Comparison of ENCODE assay signal across 15 cellular contexts in the genomic region with DNA sequence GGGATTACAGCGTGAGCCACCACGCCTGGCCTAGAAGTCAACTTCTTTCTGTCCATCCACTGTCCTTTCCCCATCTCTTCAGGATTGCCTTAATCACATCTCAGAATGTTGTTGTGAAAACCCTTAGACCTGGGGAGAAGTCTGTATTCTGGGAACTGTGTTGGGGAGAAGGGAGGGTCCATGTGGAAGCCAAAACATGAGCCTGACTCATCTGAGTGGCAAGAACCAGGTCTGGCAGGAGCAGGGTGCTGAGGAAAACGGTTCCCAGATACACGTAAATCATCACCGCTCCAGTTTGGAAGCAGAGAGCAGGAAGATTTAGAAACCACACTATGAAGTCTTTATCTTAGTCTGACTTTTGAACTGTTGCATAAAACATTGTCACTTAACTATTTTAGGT.
DNase-seq lines count a peak whose midpoint lies in the region; ATAC-seq and TF ChIP-seq lines count a peak whose summit lies in the region.
"Had no signal": no experiment of that assay in that cellular context is flagged by ENCODE, and none has a peak within 500 bp of the region (broad histone marks: within the 10 kb centered on the region; RNA-seq: fewer than 3 reads in every experiment).

No MANE protein-coding gene starts in this region.

- 31 to 42% (median 40%) methylated on average over 5 of the region's 5 CpGs for WGBS in ovary, 3 donors

- peaks cover 7% of the 10 kb centered on the region for H3K4me1 ChIP-seq in ovary (ENCODE audit: insufficient read depth)

- H3K4me3 ChIP-seq in AG09309 (ENCODE audit: control insufficient read depth, low read depth, low read length) (no peak overlapping the region), fibroblast of pulmonary artery (replicated peaks; ENCODE audit: low read depth, low read length) (no peak overlapping the region), ovary (no peak overlapping the region)
- H3K4me3 ChIP-seq: cardiac muscle cell, tibial nerve had no signal

- H3K36me3 Mint-ChIP-seq in endothelial cell (ENCODE audit: low read depth, unreplicated experiment) = peaks cover 22% of the 10 kb centered on the region
- H3K36me3 Mint-ChIP-seq in activated T-helper 17 cell treated with anti-CD3 and anti-CD28 coated beads, Interleukin-2, amount 50 U/mL, for 72 hours (ENCODE audit: low read depth) = peaks cover 58% of the 10 kb centered on the region

- H3K27me3 ChIP-seq in ovary = no peaks in the 10 kb centered on the region
- H3K27me3 ChIP-seq: cardiac muscle cell, tibial nerve had no signal

- no peaks in the 10 kb centered on the region for H3K9me3 ChIP-seq in ovary
- H3K9me3 ChIP-seq: tibial nerve had no signal

- no peak for TF ChIP-seq POLR2A in ovary (IDR thresholded peaks at IDR 0.05)

- H3K36me3 ChIP-seq in ovary = no peaks in the 10 kb centered on the region
- H3K36me3 ChIP-seq: cardiac muscle cell had no signal

- peak; percentile 31 for TF ChIP-seq EP300 in ovary (IDR thresholded peaks at IDR 0.05)

- ATAC-seq in activated T-helper 17 cell treated with anti-CD3 and anti-CD28 coated beads, Interleukin-2, amount 50 U/mL, for 72 hours (replicated peaks) = no peak

- DNase-seq in AG09309 (ENCODE audit: low read depth) = peak; percentile 58
- peak; percentile 36 for DNase-seq in M059J (ENCODE audit: low read depth)
- peak; percentile 77 for DNase-seq in fibroblast of pulmonary artery (ENCODE audit: low read depth)
- peak; percentile 23 to 65 (median 38) for DNase-seq in ovary
- no peak for DNase-seq in COLO829 (ENCODE audit: low spot score)
- no peak for DNase-seq in NCI-H2171 (lab: John Stamatoyannopoulos, UW)
- DNase-seq in endothelial cell (ENCODE audit: low spot score) = no peak
- DNase-seq: activated CD4-positive, alpha-beta memory T cell treated with anti-CD3 and anti-CD28 coated beads for 36 hours; DMS79; GOT3; KBM-7; NCI-H1694 treated with DMSO at 0.1 percent for 48 hours had no signal

- no peak overlapping the region for H3K4me3 Mint-ChIP-seq in endothelial cell (ENCODE audit: unreplicated experiment)
- H3K4me3 Mint-ChIP-seq in activated T-helper 17 cell treated with anti-CD3 and anti-CD28 coated beads, Interleukin-2, amount 50 U/mL, for 72 hours = no peak overlapping the region
- H3K4me3 Mint-ChIP-seq: activated CD4-positive, alpha-beta memory T cell treated with anti-CD3 and anti-CD28 coated beads for 36 hours had no signal

- TF ChIP-seq CTCF in AG09309 (IDR thresholded peaks at IDR 0.05; ENCODE audit: control insufficient read depth, insufficient read depth, low read depth, low read length, missing control alignments) (no peak), fibroblast of pulmonary artery (IDR thresholded peaks at IDR 0.05; ENCODE audit: low read length, missing control alignments) (no peak), ovary (IDR thresholded peaks at IDR 0.05) (no peak), endothelial cell (IDR thresholded peaks at IDR 0.05; ENCODE audit: unreplicated experiment) (no peak)

- no peaks in the 10 kb centered on the region for H3K4me1 Mint-ChIP-seq in endothelial cell (ENCODE audit: unreplicated experiment)
- peaks cover 3% of the 10 kb centered on the region for H3K4me1 Mint-ChIP-seq in activated T-helper 17 cell treated with anti-CD3 and anti-CD28 coated beads, Interleukin-2, amount 50 U/mL, for 72 hours

- no peak overlapping the region for H3K27ac Mint-ChIP-seq in endothelial cell (ENCODE audit: unreplicated experiment)
- H3K27ac Mint-ChIP-seq in activated T-helper 17 cell treated with anti-CD3 and anti-CD28 coated beads, Interleukin-2, amount 50 U/mL, for 72 hours = no peak overlapping the region
- H3K27ac Mint-ChIP-seq: activated CD4-positive, alpha-beta memory T cell treated with anti-CD3 and anti-CD28 coated beads for 36 hours had no signal

- peaks cover 2% of the 10 kb centered on the region for H3K27me3 Mint-ChIP-seq in endothelial cell (ENCODE audit: unreplicated experiment)
- H3K27me3 Mint-ChIP-seq in activated T-helper 17 cell treated with anti-CD3 and anti-CD28 coated beads, Interleukin-2, amount 50 U/mL, for 72 hours = no peaks in the 10 kb centered on the region
- H3K27me3 Mint-ChIP-seq: activated CD4-positive, alpha-beta memory T cell treated with anti-CD3 and anti-CD28 coated beads for 36 hours had no signal

- intact Hi-C loops in ovary (cut with DNase I) = no loop called here

- H3K9me3 Mint-ChIP-seq in endothelial cell (ENCODE audit: unreplicated experiment) = no peaks in the 10 kb centered on the region
- H3K9me3 Mint-ChIP-seq in activated T-helper 17 cell treated with anti-CD3 and anti-CD28 coated beads, Interleukin-2, amount 50 U/mL, for 72 hours = no peaks in the 10 kb centered on the region
- H3K9me3 Mint-ChIP-seq: activated CD4-positive, alpha-beta memory T cell treated with anti-CD3 and anti-CD28 coated beads for 36 hours had no signal

- H3K27ac ChIP-seq in ovary = peak overlapping the region in 1 of 2 donors; percentile 57
- H3K27ac ChIP-seq: cardiac muscle cell had no signal

Comparison
In these comparisons a context has a peak if more than half of its experiments do, and no peak if none do; other contexts are left out.
1. DNase-seq: peak in AG09309 (single experiment), M059J (single experiment), fibroblast of pulmonary artery (single experiment) and ovary (5 of 5); none in COLO829 (single experiment), NCI-H2171 (single experiment) and endothelial cell (single experiment).